14 cellular contexts compared by ENCODE assay signal in genomic region chr19:34504273-34504808, GRCh38.
"Had no signal": no experiment of that assay in that cellular context is flagged by ENCODE, and none has a peak within 500 bp of the region (broad histone marks: within the 10 kb centered on the region; RNA-seq: fewer than 3 reads in every experiment).

No MANE protein-coding gene starts in this region.

- ATAC-seq: activated CD4-positive, alpha-beta T cell treated with anti-CD3 and anti-CD28 coated beads for 36 hours; foreskin keratinocyte; lower lobe of right lung; stimulated activated memory B cell treated with anti-CD40 and anti-IgM and Interleukin-4, amounts not matched to agents 10 μg/mL and 1 μg/mL and 100 μg/mL, for 72 hours; WTC11 had no signal

- H3K27ac ChIP-seq: cardiac muscle cell, epithelial cell of prostate, foreskin keratinocyte, hepatocyte, lower lobe of right lung, ovary, sigmoid colon had no signal

- H3K9me3 ChIP-seq: lower lobe of right lung, ovary, sigmoid colon had no signal

- H3K4me1 ChIP-seq: foreskin keratinocyte had no signal

- H3K27me3 ChIP-seq: cardiac muscle cell, foreskin keratinocyte, hepatocyte, ovary, sigmoid colon had no signal

- DNase-seq: activated CD4-positive, alpha-beta T cell treated with anti-CD3 and anti-CD28 coated beads for 36 hours; activated CD4-positive, alpha-beta T cell treated with anti-CD3 and anti-CD28 coated beads, Interleukin-2, amount 50 U/mL, for 48 hours; activated gamma-delta T cell; foreskin keratinocyte; lower lobe of right lung; stimulated activated CD4-positive, alpha-beta T cell treated with anti-CD3 and anti-CD28 coated beads, Interleukin-4, amount 100 ng/mL, for 24 hours; SW 1271 had no signal

- H3K4me3 ChIP-seq: cardiac muscle cell, hepatocyte, lower lobe of right lung, ovary, sigmoid colon had no signal

- H3K36me3 ChIP-seq: cardiac muscle cell, lower lobe of right lung, ovary, sigmoid colon had no signal
